ENCODE assay signal across 24 cellular contexts in the genomic region with DNA sequence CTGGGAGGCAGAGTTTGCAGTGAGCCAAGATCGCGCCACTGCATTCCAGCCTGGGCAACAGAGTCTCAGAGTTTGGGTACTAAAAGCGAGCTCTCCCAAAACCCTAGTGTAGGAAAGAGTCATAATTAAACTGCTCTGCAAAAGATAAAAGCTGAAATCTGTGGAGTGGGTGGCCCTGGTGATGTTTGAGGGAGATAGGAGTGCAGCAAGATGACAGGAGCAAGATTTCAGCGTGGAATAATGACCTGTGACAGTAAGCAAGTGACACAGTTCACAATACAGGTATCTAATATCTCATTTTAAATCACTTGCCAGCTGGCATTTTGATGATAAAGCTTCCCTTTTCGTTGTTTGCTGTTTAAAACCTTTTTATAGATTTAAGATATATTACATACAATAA.
"Had no signal": no experiment of that assay in that cellular context is flagged by ENCODE, and none has a peak within 500 bp of the region (broad histone marks: within the 10 kb centered on the region; RNA-seq: fewer than 3 reads in every experiment).

No MANE protein-coding gene starts in this region.

- H3K27me3 ChIP-seq: colonic mucosa, esophagus muscularis mucosa, esophagus squamous epithelium, foreskin keratinocyte, gastrocnemius medialis, gastroesophageal sphincter, heart left ventricle, heart right ventricle had no signal

- H3K4me3 ChIP-seq: colonic mucosa, coronary artery, dorsolateral prefrontal cortex, esophagus muscularis mucosa, esophagus squamous epithelium, gastrocnemius medialis, gastroesophageal sphincter, heart left ventricle, heart right ventricle had no signal

- DNase-seq: colonic mucosa; cortex of kidney; dermis blood vessel endothelial cell; dorsolateral prefrontal cortex; effector CD4-positive, alpha-beta T cell; effector CD8-positive, alpha-beta T cell; effector memory CD4-positive, alpha-beta T cell; effector memory CD8-positive, alpha-beta T cell; endodermal cell; erythroblast; esophagus squamous epithelium; foreskin fibroblast; foreskin keratinocyte; foreskin melanocyte; gastrocnemius medialis; glutamatergic neuron; heart left ventricle; heart right ventricle had no signal

- H3K9me3 ChIP-seq: colonic mucosa, esophagus muscularis mucosa, esophagus squamous epithelium, gastrocnemius medialis, gastroesophageal sphincter, heart right ventricle had no signal

- H3K9me3 Mint-ChIP-seq: dendritic cell treated with granulocyte-macrophage colony-stimulating factor and Interleukin-4, amounts not matched to agents 40 ng/mL and 50 ng/mL, for 4 days; endodermal cell had no signal

- H3K36me3 ChIP-seq: colonic mucosa, esophagus muscularis mucosa, esophagus squamous epithelium, gastrocnemius medialis, gastroesophageal sphincter, heart left ventricle, heart right ventricle had no signal

- H3K4me1 ChIP-seq: colonic mucosa, esophagus muscularis mucosa, esophagus squamous epithelium, foreskin keratinocyte, gastrocnemius medialis, gastroesophageal sphincter, heart left ventricle, heart right ventricle had no signal

- H3K27me3 Mint-ChIP-seq: dendritic cell treated with granulocyte-macrophage colony-stimulating factor and Interleukin-4, amounts not matched to agents 40 ng/mL and 50 ng/mL, for 4 days; effector memory CD8-positive, alpha-beta T cell had no signal

- ATAC-seq: effector memory CD8-positive, alpha-beta T cell; esophagus mucosa; foreskin keratinocyte; gastrocnemius medialis; gastroesophageal sphincter; heart left ventricle; heart right ventricle had no signal

- H3K4me3 Mint-ChIP-seq: dendritic cell treated with granulocyte-macrophage colony-stimulating factor and Interleukin-4, amounts not matched to agents 40 ng/mL and 50 ng/mL, for 4 days; effector memory CD8-positive, alpha-beta T cell; endodermal cell had no signal

- H3K27ac ChIP-seq: colonic mucosa, coronary artery, dorsolateral prefrontal cortex, epithelial cell of prostate, esophagus muscularis mucosa, esophagus squamous epithelium, foreskin keratinocyte, gastrocnemius medialis, gastroesophageal sphincter, heart left ventricle, heart right ventricle had no signal

- H3K27ac Mint-ChIP-seq: dendritic cell treated with granulocyte-macrophage colony-stimulating factor and Interleukin-4, amounts not matched to agents 40 ng/mL and 50 ng/mL, for 4 days; effector memory CD8-positive, alpha-beta T cell; endodermal cell had no signal

- H3K4me1 Mint-ChIP-seq: endodermal cell had no signal
